Comparison of ENCODE assay signal across 2 cellular contexts in the genomic region with DNA sequence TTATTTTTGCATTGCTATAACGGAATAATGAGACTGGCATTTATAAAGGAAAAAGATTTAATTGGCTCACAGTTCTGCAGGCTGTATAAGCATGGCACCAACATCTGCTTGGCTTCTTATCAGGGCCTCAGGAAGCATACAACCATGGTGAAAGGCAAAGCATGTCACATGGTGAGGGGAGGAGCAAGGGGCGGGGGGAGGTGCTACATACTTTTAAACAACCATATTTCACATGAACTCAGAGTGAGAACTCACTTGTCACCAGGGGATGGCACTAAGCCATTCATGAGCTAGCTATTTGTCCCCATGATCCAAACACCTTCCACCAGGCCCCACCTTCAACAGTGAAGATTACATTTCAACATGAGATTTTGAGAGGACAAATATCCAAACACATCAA.
TF ChIP-seq lines count a peak whose summit lies in the region.

No MANE protein-coding gene starts in this region.

TF ChIP-seq in Ishikawa, 13 proteins besides CTCF, POLR2A, EP300 and RAD21 (continued from another document):
- TF ChIP-seq REST (IDR thresholded peaks at IDR 0.05; ENCODE audit: low read depth) (no peak), ZBTB7A (IDR thresholded peaks at IDR 0.05; ENCODE audit: low read depth) (no peak), USF1 (IDR thresholded peaks at IDR 0.05) (0 out of 2 replicates have a peak, but pooled peaks have one; percentile 18)

TF ChIP-seq in WTC11, 78 proteins besides CTCF, POLR2A, EP300 and RAD21 (continued from another document):
- TF ChIP-seq, protein P1, sequence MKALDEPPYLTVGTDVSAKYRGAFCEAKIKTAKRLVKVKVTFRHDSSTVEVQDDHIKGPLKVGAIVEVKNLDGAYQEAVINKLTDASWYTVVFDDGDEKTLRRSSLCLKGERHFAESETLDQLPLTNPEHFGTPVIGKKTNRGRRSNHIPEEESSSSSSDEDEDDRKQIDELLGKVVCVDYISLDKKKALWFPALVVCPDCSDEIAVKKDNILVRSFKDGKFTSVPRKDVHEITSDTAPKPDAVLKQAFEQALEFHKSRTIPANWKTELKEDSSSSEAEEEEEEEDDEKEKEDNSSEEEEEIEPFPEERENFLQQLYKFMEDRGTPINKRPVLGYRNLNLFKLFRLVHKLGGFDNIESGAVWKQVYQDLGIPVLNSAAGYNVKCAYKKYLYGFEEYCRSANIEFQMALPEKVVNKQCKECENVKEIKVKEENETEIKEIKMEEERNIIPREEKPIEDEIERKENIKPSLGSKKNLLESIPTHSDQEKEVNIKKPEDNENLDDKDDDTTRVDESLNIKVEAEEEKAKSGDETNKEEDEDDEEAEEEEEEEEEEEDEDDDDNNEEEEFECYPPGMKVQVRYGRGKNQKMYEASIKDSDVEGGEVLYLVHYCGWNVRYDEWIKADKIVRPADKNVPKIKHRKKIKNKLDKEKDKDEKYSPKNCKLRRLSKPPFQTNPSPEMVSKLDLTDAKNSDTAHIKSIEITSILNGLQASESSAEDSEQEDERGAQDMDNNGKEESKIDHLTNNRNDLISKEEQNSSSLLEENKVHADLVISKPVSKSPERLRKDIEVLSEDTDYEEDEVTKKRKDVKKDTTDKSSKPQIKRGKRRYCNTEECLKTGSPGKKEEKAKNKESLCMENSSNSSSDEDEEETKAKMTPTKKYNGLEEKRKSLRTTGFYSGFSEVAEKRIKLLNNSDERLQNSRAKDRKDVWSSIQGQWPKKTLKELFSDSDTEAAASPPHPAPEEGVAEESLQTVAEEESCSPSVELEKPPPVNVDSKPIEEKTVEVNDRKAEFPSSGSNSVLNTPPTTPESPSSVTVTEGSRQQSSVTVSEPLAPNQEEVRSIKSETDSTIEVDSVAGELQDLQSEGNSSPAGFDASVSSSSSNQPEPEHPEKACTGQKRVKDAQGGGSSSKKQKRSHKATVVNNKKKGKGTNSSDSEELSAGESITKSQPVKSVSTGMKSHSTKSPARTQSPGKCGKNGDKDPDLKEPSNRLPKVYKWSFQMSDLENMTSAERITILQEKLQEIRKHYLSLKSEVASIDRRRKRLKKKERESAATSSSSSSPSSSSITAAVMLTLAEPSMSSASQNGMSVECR (CRISPR knock-in tag; IDR thresholded peaks at IDR 0.05; ENCODE audit: borderline replicate concordance) = no peak
- TF ChIP-seq ATF6 (CRISPR knock-in tag; IDR thresholded peaks at IDR 0.05) = no peak
- no peak for TF ChIP-seq E2F1 (CRISPR knock-in tag; IDR thresholded peaks at IDR 0.05)
